8 cellular contexts compared by ENCODE assay signal in the genomic region with DNA sequence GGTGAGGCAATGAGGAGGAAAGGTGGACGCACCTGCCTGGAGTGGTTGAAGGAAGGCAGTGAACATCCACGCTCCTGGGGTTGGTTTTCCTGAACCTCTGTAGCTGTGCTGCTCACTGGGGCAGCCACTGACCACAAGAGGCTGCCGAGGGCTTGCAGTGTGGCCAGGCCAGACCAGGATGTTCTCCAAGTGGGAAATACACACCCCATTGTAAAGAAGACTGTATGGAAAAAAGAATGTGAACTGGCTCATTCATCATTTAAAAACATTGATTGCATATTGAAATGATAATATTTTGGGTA.
DNase-seq lines count a peak whose midpoint lies in the region; ATAC-seq and TF ChIP-seq lines count a peak whose summit lies in the region.

No MANE protein-coding gene starts in this region.

- TF ChIP-seq POLR2A in GM18505 (IDR thresholded peaks at IDR 0.05; ENCODE audit: borderline replicate concordance, extremely low read depth, insufficient read depth, insufficient read length) = no peak

- H3K9ac ChIP-seq in NT2/D1 (ENCODE audit: insufficient read length, low read depth) = peak overlapping the region; percentile 71
- H3K9ac ChIP-seq in endocrine pancreas (ENCODE audit: control insufficient read depth, insufficient read depth, low read length) = no peak overlapping the region
- H3K9ac ChIP-seq in mucosa of rectum (ENCODE audit: low read depth in 1 of 2, low read length in 2 of 2) = peak overlapping the region; percentile 5 to 84

- ATAC-seq in GM18505 (IDR thresholded peaks at IDR 0.05; ENCODE audit: unreplicated experiment) (no peak), GM19463 (IDR thresholded peaks at IDR 0.05; ENCODE audit: unreplicated experiment) (no peak), GM18511 (IDR thresholded peaks at IDR 0.05; ENCODE audit: unreplicated experiment) (no peak)
- ATAC-seq in activated CD4-positive, CD25-positive, alpha-beta regulatory T cell treated with anti-CD3 and anti-CD28 coated beads, Interleukin-2, amount 50 U/mL, for 24 hours = no peak

- H3K4me1 ChIP-seq in NT2/D1 (ENCODE audit: insufficient read depth, insufficient read length) (peaks cover 4% of the 10 kb centered on the region), endocrine pancreas (ENCODE audit: control insufficient read depth, insufficient read depth, low read length) (no peaks in the 10 kb centered on the region), mucosa of rectum (ENCODE audit: control insufficient read depth in 2 of 2, insufficient read depth in 2 of 2, low read length in 2 of 2) (peaks cover 8 to 18% of the 10 kb centered on the region in 2 donors)

- H3K27me3 ChIP-seq in NT2/D1 (ENCODE audit: insufficient read depth, insufficient read length) (no peaks in the 10 kb centered on the region), endocrine pancreas (ENCODE audit: control insufficient read depth, insufficient read depth, low read length) (no peaks in the 10 kb centered on the region), mucosa of rectum (ENCODE audit: control insufficient read depth in 2 of 2, insufficient read depth in 2 of 2, low read length in 2 of 2) (no peaks in the 10 kb centered on the region)

- H3K36me3 ChIP-seq in NT2/D1 (ENCODE audit: insufficient read depth, insufficient read length, low read length) = no peaks in the 10 kb centered on the region
- H3K36me3 ChIP-seq in endocrine pancreas (ENCODE audit: control insufficient read depth, insufficient read depth, low read length) = no peaks in the 10 kb centered on the region
- H3K36me3 ChIP-seq in mucosa of rectum (ENCODE audit: control insufficient read depth in 2 of 2, insufficient read depth in 2 of 2, low read length in 2 of 2) = no peaks in the 10 kb centered on the region

- H3K9me3 ChIP-seq in NT2/D1 (ENCODE audit: insufficient read depth, low read length) (no peaks in the 10 kb centered on the region), endocrine pancreas (ENCODE audit: control insufficient read depth, low read length) (no peaks in the 10 kb centered on the region), mucosa of rectum (ENCODE audit: control insufficient read depth in 2 of 2, low read length in 2 of 2) (no peaks in the 10 kb centered on the region)

- DNase-seq in DMS53 treated with DMSO at 0.1 percent for 48 hours (lab: John Stamatoyannopoulos, UW; ENCODE audit: unreplicated experiment) (peak; percentile 77), NT2/D1 (ENCODE audit: low read depth, low spot score) (no peak)

- H3K4me3 ChIP-seq in NT2/D1 (ENCODE audit: insufficient read length, low read depth) (peak overlapping the region; percentile 76), endocrine pancreas (ENCODE audit: control insufficient read depth, insufficient read depth, low read length) (peak overlapping the region; percentile 45), mucosa of rectum (ENCODE audit: low read length in 2 of 2) (peak overlapping the region; percentile 76)

- peak overlapping the region; percentile 85 to 86 for H3K27ac ChIP-seq in mucosa of rectum (ENCODE audit: low read depth in 2 of 2, low read length in 2 of 2)
